Comparison of ENCODE assay signal across 20 cellular contexts in genomic region chr15:39834256-39834655, GRCh38. TPM values are rescaled to one million over a fixed set of nuclear protein-coding genes. Genes with fewer than 3 reads are reported as not detected.
A peak's percentile ranks its signal among the peaks of the same experiment; 100 is the strongest.
DNase-seq lines count a peak whose midpoint lies in the region; TF ChIP-seq lines count a peak whose summit lies in the region.
"Had no signal": no experiment of that assay in that cellular context is flagged by ENCODE, and none has a peak within 500 bp of the region (broad histone marks: within the 10 kb centered on the region; RNA-seq: fewer than 3 reads in every experiment).

No MANE protein-coding gene starts in this region.

- H3K4me3 ChIP-seq in fibroblast of the aortic adventitia (ENCODE audit: low read depth, low read length) (no peak overlapping the region), lower leg skin (ENCODE audit: low read depth, poor library complexity, severe bottlenecking) (no peak overlapping the region)
- H3K4me3 ChIP-seq: breast epithelium, dorsolateral prefrontal cortex, transverse colon had no signal

- peak; percentile 84 for DNase-seq in HCEC 1CT
- peak; percentile 77 for DNase-seq in amniotic epithelial cell (ENCODE audit: low read depth)
- peak; percentile 76 for DNase-seq in fibroblast of the aortic adventitia (ENCODE audit: low read depth)
- no peak for DNase-seq in GOT3 (lab: John Stamatoyannopoulos, UW)
- DNase-seq in anterior cingulate cortex (lab: John Stamatoyannopoulos, UW), result no peak
- DNase-seq in mucosa of gallbladder (ENCODE audit: low spot score), result no peak
- no peak for DNase-seq in lower leg skin (ENCODE audit: low spot score in 2 of 2)
- DNase-seq: activated B cell treated with CpG ODN at 0.5 μM for 24 hours; activated CD4-positive, alpha-beta memory T cell treated with anti-CD3 and anti-CD28 coated beads for 36 hours; BE2C; DND-41; dorsolateral prefrontal cortex; Karpas-422; left colon; NCI-H1048; NCI-H2029; stimulated activated CD4-positive, alpha-beta T cell treated with anti-CD3 and anti-CD28 coated beads, Interleukin-4, amount 100 ng/mL, for 1 hour; transverse colon had no signal

- TF ChIP-seq CTCF in fibroblast of the aortic adventitia (IDR thresholded peaks at IDR 0.05; ENCODE audit: insufficient read depth, low read length) (no peak), lower leg skin (IDR thresholded peaks at IDR 0.05) (no peak)

- TF ChIP-seq POLR2A in lower leg skin (IDR thresholded peaks at IDR 0.05), result no peak

- intact Hi-C loops in lower leg skin (cut with DNase I; ENCODE audit: low total_unique reads), result no loop called here

RNA-seq across cellular contexts. Expression of gene FSIP1, which starts 51.6 kb away (rescaled TPM):
- total RNA-seq in fibroblast of the aortic adventitia (ENCODE audit: low replicate concordance) (1.4 and 4.2 TPM in 2 replicates), mucosa of gallbladder (0.81 TPM), lower leg skin (under 1 TPM in 1 of 4 donors, not detected in 3; 0.17 TPM)
- total RNA-seq: mesenteric fat pad had no signal

Comparison
In these comparisons a context has a peak if more than half of its experiments do, and no peak if none do; other contexts are left out.
1. DNase-seq: peak in HCEC 1CT (single experiment), amniotic epithelial cell (single experiment) and fibroblast of the aortic adventitia (single experiment); none in GOT3 (single experiment), anterior cingulate cortex (0 of 58), mucosa of gallbladder (single experiment) and lower leg skin (0 of 2).